4 cellular contexts compared by ENCODE assay signal in the genomic region with DNA sequence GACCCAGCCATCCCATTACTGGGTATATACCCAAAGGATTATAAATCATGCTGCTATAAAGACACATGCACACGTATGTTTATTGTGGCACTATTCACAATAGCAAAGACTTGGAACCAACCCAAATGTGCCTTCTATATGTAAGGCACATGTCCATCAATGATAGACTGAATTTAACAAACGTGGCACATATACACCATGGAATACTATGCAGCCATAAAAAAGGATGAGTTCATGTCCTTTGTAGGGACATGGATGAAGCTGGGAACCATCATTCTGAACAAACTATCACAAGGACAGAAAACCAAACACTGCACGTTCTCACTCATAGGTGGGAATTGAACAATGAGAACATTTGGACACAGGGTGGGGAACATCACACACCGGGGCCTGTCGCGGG.
DNase-seq lines count a peak whose midpoint lies in the region; ATAC-seq, FAIRE-seq and TF ChIP-seq lines count a peak whose summit lies in the region.
"Not testable (repeated sequence)": the region's sequence is repeated elsewhere in the genome, so short reads cannot be mapped to it uniquely, and the experiment has no call there.

No MANE protein-coding gene starts in this region.

- TF ChIP-seq EP300 in K562 (IDR thresholded peaks at IDR 0.05; ENCODE audit: low read length), result not testable (repeated sequence)

- not testable (repeated sequence) for H3K27ac ChIP-seq in HEK293 (ENCODE audit: extremely low read depth, low read depth, low read length); K562 (ENCODE audit: extremely low read depth, low read depth, low read length)

- BruUV-seq in K562 (replicated peaks; lab: Mats Ljungman, UMichigan), result not testable (repeated sequence)

- TF ChIP-seq POLR2A in K562 (conservative IDR thresholded peaks at IDR 0.05), result not testable (repeated sequence)

- intact Hi-C loops in activated CD4-positive, alpha-beta memory T cell treated with anti-CD3 and anti-CD28 coated beads for 36 hours (cut with micrococcal nuclease); K562 (cut with micrococcal nuclease): not testable (repeated sequence)

- not testable (repeated sequence) for H3K9me3 Mint-ChIP-seq in activated CD4-positive, alpha-beta memory T cell treated with anti-CD3 and anti-CD28 coated beads for 36 hours; activated naive CD4-positive, alpha-beta T cell treated with anti-CD3 and anti-CD28 coated beads, Interleukin-2, amount 50 U/mL, for 24 hours

- H3K9ac ChIP-seq in K562 (ENCODE audit: insufficient read depth in 1 of 2, low read depth in 2 of 2, low read length in 2 of 2), result not testable (repeated sequence)

- peaks cover 48% of the 10 kb centered on the region for H3K27me3 Mint-ChIP-seq in activated CD4-positive, alpha-beta memory T cell treated with anti-CD3 and anti-CD28 coated beads for 36 hours
- H3K27me3 Mint-ChIP-seq in activated naive CD4-positive, alpha-beta T cell treated with anti-CD3 and anti-CD28 coated beads, Interleukin-2, amount 50 U/mL, for 24 hours, result peaks cover 53% of the 10 kb centered on the region

- not testable (repeated sequence) for H3K4me2 ChIP-seq in K562 (ENCODE audit: insufficient read depth, low read length)

- in situ Hi-C loops in K562 (cut with MboI), result loop anchor here (25.0 kb wide), 2 partner anchors 381 to 756 kb away; a partner anchor contains a TSS

- not testable (repeated sequence) for H4K20me1 ChIP-seq in K562 (replicated peaks; ENCODE audit: control insufficient read depth, insufficient read depth, low read length)

- H3K4me3 Mint-ChIP-seq in activated CD4-positive, alpha-beta memory T cell treated with anti-CD3 and anti-CD28 coated beads for 36 hours; activated naive CD4-positive, alpha-beta T cell treated with anti-CD3 and anti-CD28 coated beads, Interleukin-2, amount 50 U/mL, for 24 hours: not testable (repeated sequence)

- ATAC-seq in K562, result not testable (repeated sequence)

- H3K4me1 ChIP-seq in HEK293 (ENCODE audit: control insufficient read depth, insufficient read depth, low read length); K562 (replicated peaks in 1 of 2; ENCODE audit: control insufficient read depth in 2 of 2, insufficient read depth in 2 of 2, low read length in 2 of 2): not testable (repeated sequence)

- TF ChIP-seq CTCF in HEK293 (tag by site-specific recombination; IDR thresholded peaks at IDR 0.05); K562 (IDR thresholded peaks at IDR 0.05 in 2 of 3, conservative IDR thresholded peaks at IDR 0.05 in 1 of 3; ENCODE audit: insufficient read depth in 2 of 3, low read depth in 1 of 3, low read length in 3 of 3): not testable (repeated sequence)

- POLR2A ChIA-PET in HEK293 (lab: Yijun Ruan, JAX); activated CD4-positive, alpha-beta memory T cell treated with anti-CD3 and anti-CD28 coated beads for 36 hours (lab: Charles Lee); K562 (lab: Yijun Ruan, JAX): not testable (repeated sequence)

- CTCF ChIA-PET in HEK293 (lab: Yijun Ruan, JAX); activated CD4-positive, alpha-beta memory T cell treated with anti-CD3 and anti-CD28 coated beads for 36 hours (lab: Charles Lee); K562 (lab: Yijun Ruan, JAX; ENCODE audit: low intra/inter-chr PET ratio): not testable (repeated sequence)

- not testable (repeated sequence) for H2AFZ ChIP-seq in K562 (ENCODE audit: low read depth, low read length)

- H3K9me1 ChIP-seq in K562 (ENCODE audit: control insufficient read depth, insufficient read depth, low read length), result not testable (repeated sequence)

- WGBS in K562 (ENCODE audit: insufficient coverage, low coverage, missing lambda C conversion rate), result 75% methylated on average over 6 of the region's 6 CpGs

- H3K4me3 ChIP-seq in HEK293 (ENCODE audit: low read depth, low read length); K562: not testable (repeated sequence)

- not testable (repeated sequence) for DNase-seq in activated CD4-positive, alpha-beta memory T cell treated with anti-CD3 and anti-CD28 coated beads for 36 hours; K562 (ENCODE audit: extremely low read depth in 1 of 4, low spot score in 3 of 4)

- H3K27me3 ChIP-seq in K562 (ENCODE audit: control insufficient read depth in 2 of 2, insufficient read depth in 2 of 2, low read length in 2 of 2), result not testable (repeated sequence)

- not testable (repeated sequence) for H3K79me2 ChIP-seq in K562 (ENCODE audit: control insufficient read depth, insufficient read depth, low read length)

- not testable (repeated sequence) for H3K4me1 Mint-ChIP-seq in activated CD4-positive, alpha-beta memory T cell treated with anti-CD3 and anti-CD28 coated beads for 36 hours (ENCODE audit: low read depth); activated naive CD4-positive, alpha-beta T cell treated with anti-CD3 and anti-CD28 coated beads, Interleukin-2, amount 50 U/mL, for 24 hours

- not testable (repeated sequence) for H3K9me3 ChIP-seq in HEK293 (ENCODE audit: control insufficient read depth, insufficient read depth, low read depth, low read length); K562 (replicated peaks; ENCODE audit: control insufficient read depth, insufficient read depth, low read depth, low read length)

- H3K36me3 Mint-ChIP-seq in activated CD4-positive, alpha-beta memory T cell treated with anti-CD3 and anti-CD28 coated beads for 36 hours; activated naive CD4-positive, alpha-beta T cell treated with anti-CD3 and anti-CD28 coated beads, Interleukin-2, amount 50 U/mL, for 24 hours: not testable (repeated sequence)

- H3K27ac Mint-ChIP-seq in activated CD4-positive, alpha-beta memory T cell treated with anti-CD3 and anti-CD28 coated beads for 36 hours, result peak overlapping the region; percentile 8
- H3K27ac Mint-ChIP-seq in activated naive CD4-positive, alpha-beta T cell treated with anti-CD3 and anti-CD28 coated beads, Interleukin-2, amount 50 U/mL, for 24 hours, result peak overlapping the region; percentile 23

- not testable (repeated sequence) for TF ChIP-seq RAD21 in K562 (CRISPR knock-in tag; conservative IDR thresholded peaks at IDR 0.05 in 1 of 2, IDR thresholded peaks at IDR 0.05 in 1 of 2)

- not testable (repeated sequence) for FAIRE-seq in K562 (lab: Jason Lieb, UNC)

- H3K36me3 ChIP-seq in HEK293 (ENCODE audit: control insufficient read depth in 2 of 2, insufficient read depth in 1 of 2, low read length in 2 of 2); K562 (ENCODE audit: control insufficient read depth, insufficient read depth, low read length): not testable (repeated sequence)

TF ChIP-seq in HEK293, 187 proteins besides CTCF, POLR2A, EP300 and RAD21:
- peak; percentile 94 for TF ChIP-seq ZNF146 (tag by site-specific recombination; IDR thresholded peaks at IDR 0.05)
- TF ChIP-seq ZNF184 (tag by site-specific recombination; IDR thresholded peaks at IDR 0.05), result 0 out of 2 replicates have a peak, but pooled peaks have one; percentile 0

TF ChIP-seq in K562, 482 proteins besides CTCF, POLR2A, EP300 and RAD21:
- TF ChIP-seq KDM1A (IDR thresholded peaks at IDR 0.05) (peak in 1 of 2 experiments; percentile 63; a peak in 2 of 4 replicates), BCOR (IDR thresholded peaks at IDR 0.05) (peak; percentile 73), ZNF146 (CRISPR knock-in tag; IDR thresholded peaks at IDR 0.05; ENCODE audit: unreplicated experiment) (peak; percentile 80)
TF ChIP-seq in K562: peak in this region for 3; not testable (repeated sequence) for 479.
